Comparison of ENCODE assay signal across 19 cellular contexts in genomic region chr11:71458146-71459070, GRCh38. TPM values are rescaled to one million over a fixed set of nuclear protein-coding genes. Genes with fewer than 3 reads are reported as not detected.
DNase-seq lines count a peak whose midpoint lies in the region; ATAC-seq and TF ChIP-seq lines count a peak whose summit lies in the region.
"Had no signal": no experiment of that assay in that cellular context is flagged by ENCODE, and none has a peak within 500 bp of the region (broad histone marks: within the 10 kb centered on the region; RNA-seq: fewer than 3 reads in every experiment).

No MANE protein-coding gene starts in this region.

- H3K4me2 ChIP-seq in PC-3 (ENCODE audit: low read length) (no peak overlapping the region), trophoblast cell (ENCODE audit: low read length) (no peak overlapping the region)

- H2AFZ ChIP-seq in PC-3 (ENCODE audit: low read length) (no peak overlapping the region), trophoblast cell (ENCODE audit: insufficient read depth, low read length, poor library complexity) (no peak overlapping the region)
- H2AFZ ChIP-seq: GM23248 had no signal

- H3K23ac ChIP-seq in trophoblast cell (ENCODE audit: low read length): no peak overlapping the region

- no CpG with 5 or more reads among the region's 26 CpGs for WGBS in trophoblast cell (ENCODE audit: extremely low coverage, insufficient coverage, insufficient read length)
- 94 to 96% methylated on average over 21 to 24 of the region's 26 CpGs for WGBS in thyroid gland, 2 donors

- no peak overlapping the region for H3K14ac ChIP-seq in trophoblast cell (ENCODE audit: low read length)

- TF ChIP-seq POLR2A in thyroid gland (IDR thresholded peaks at IDR 0.05): no peak

- DNase-seq in Right ventricle myocardium superior (peak; percentile 13), left ventricle myocardium inferior (no peak), PC-3 (peak; percentile 18), foreskin fibroblast (peak; percentile 16 to 82), trophoblast cell (peak; percentile 91), thyroid gland (no peak), medulla oblongata (ENCODE audit: extremely low spot score) (no peak), GM13976 (ENCODE audit: low spot score) (no peak)
- DNase-seq: COR-L47, DMS153, GM23248, Kasumi-1, NCI-H1105, NCI-H1694, NCI-H510A treated with DMSO at 0.1 percent for 48 hours, SIG-M5 had no signal

- H3F3A ChIP-seq in PC-3 (ENCODE audit: low read length, unreplicated experiment): no peaks in the 10 kb centered on the region

- no peak overlapping the region for H4K91ac ChIP-seq in trophoblast cell (ENCODE audit: low read depth, low read length)

- TF ChIP-seq CTCF in left ventricle myocardium inferior (IDR thresholded peaks at IDR 0.05; ENCODE audit: borderline replicate concordance): no peak
- TF ChIP-seq CTCF in PC-3 (conservative IDR thresholded peaks at IDR 0.05; ENCODE audit: low read depth, low read length): no peak
- no peak for TF ChIP-seq CTCF in foreskin fibroblast (IDR thresholded peaks at IDR 0.05; ENCODE audit: low read depth, low read length)
- no peak for TF ChIP-seq CTCF in thyroid gland (IDR thresholded peaks at IDR 0.05)
- no peak for TF ChIP-seq CTCF in GM13976 (IDR thresholded peaks at IDR 0.05; ENCODE audit: borderline replicate concordance, control extremely low read depth, extremely low read depth, insufficient read depth, missing control alignments)

- H4K12ac ChIP-seq in trophoblast cell (ENCODE audit: low read depth, low read length): no peak overlapping the region

- no peaks in the 10 kb centered on the region for H4K20me1 ChIP-seq in PC-3 (ENCODE audit: low read length)

- no peak overlapping the region for H3K18ac ChIP-seq in trophoblast cell (ENCODE audit: low read length)

- H4K8ac ChIP-seq in trophoblast cell (ENCODE audit: low read depth, low read length): no peak overlapping the region

- H3K9me2 ChIP-seq in PC-3 (replicated peaks; ENCODE audit: low read length): no peaks in the 10 kb centered on the region

- BruUV-seq in PC-3 (replicated peaks; lab: Mats Ljungman, UMichigan): no TSS peak

- H3K9me3 ChIP-seq in left ventricle myocardium inferior (replicated peaks): no peaks in the 10 kb centered on the region
- H3K9me3 ChIP-seq in PC-3 (ENCODE audit: low read length): no peaks in the 10 kb centered on the region
- H3K9me3 ChIP-seq in trophoblast cell (ENCODE audit: insufficient read depth, low read depth, low read length): peaks cover 3% of the 10 kb centered on the region
- no peaks in the 10 kb centered on the region for H3K9me3 ChIP-seq in thyroid gland
- H3K9me3 ChIP-seq: Peyer's patch had no signal

- no peak overlapping the region for H2BK12ac ChIP-seq in trophoblast cell (ENCODE audit: low read length)

- no peak overlapping the region for H3K4ac ChIP-seq in trophoblast cell (ENCODE audit: low read depth, low read length)

- H3K27ac ChIP-seq in left ventricle myocardium inferior (replicated peaks): no peak overlapping the region
- H3K27ac ChIP-seq in PC-3 (ENCODE audit: low read length): no peak overlapping the region
- H3K27ac ChIP-seq in trophoblast cell (ENCODE audit: low read depth, low read length): no peak overlapping the region
- H3K27ac ChIP-seq in thyroid gland: no peak overlapping the region
- H3K27ac ChIP-seq: C4-2B, GM23248, Peyer's patch had no signal

- H3K4me3 ChIP-seq in left ventricle myocardium inferior (no peak overlapping the region), PC-3 (ENCODE audit: low read length) (no peak overlapping the region), foreskin fibroblast (ENCODE audit: low read depth in 1 of 2, low read length in 2 of 2) (no peak overlapping the region), trophoblast cell (ENCODE audit: low read depth, low read length) (no peak overlapping the region), thyroid gland (replicated peaks in 1 of 3) (no peak overlapping the region)
- H3K4me3 ChIP-seq: GM23248, Peyer's patch had no signal

- no peak overlapping the region for H2BK120ac ChIP-seq in trophoblast cell (ENCODE audit: insufficient read depth, low read length, poor library complexity)

- peaks cover 78% of the 10 kb centered on the region for H3K36me3 ChIP-seq in left ventricle myocardium inferior
- peaks cover 37% of the 10 kb centered on the region for H3K36me3 ChIP-seq in PC-3 (ENCODE audit: low read depth, low read length)
- peaks cover 40 to 43% of the 10 kb centered on the region in 2 experiments for H3K36me3 ChIP-seq in trophoblast cell (ENCODE audit: control insufficient read depth in 1 of 2, insufficient read depth in 2 of 2, low read length in 2 of 2)
- H3K36me3 ChIP-seq in thyroid gland: peaks cover 51 to 62% of the 10 kb centered on the region in 2 donors

- CTCF ChIA-PET in PC-3 (lab: Charles Lee): no interaction called here

- no peak overlapping the region for H2BK5ac ChIP-seq in trophoblast cell (ENCODE audit: low read depth, low read length, poor library complexity)

- POLR2A ChIA-PET in PC-3 (lab: Charles Lee; ENCODE audit: unreplicated experiment): no interaction called here

- intact Hi-C loops in Right ventricle myocardium superior (cut with DNase I) (no loop called here), left ventricle myocardium inferior (cut with micrococcal nuclease) (no loop called here), PC-3 (cut with micrococcal nuclease) (no loop called here), thyroid gland (cut with DNase I) (no loop called here)

- ATAC-seq in Right ventricle myocardium superior (ENCODE audit: poor library complexity) (no peak), PC-3 (peak; percentile 37)
- ATAC-seq: HCT116 had no signal

- H3K9ac ChIP-seq in PC-3 (ENCODE audit: low read length): no peak overlapping the region
- H3K9ac ChIP-seq in trophoblast cell (ENCODE audit: low read length): no peak overlapping the region
- H3K9ac ChIP-seq: GM23248 had no signal

- H3K27me3 ChIP-seq in left ventricle myocardium inferior (ENCODE audit: low read depth) (no peaks in the 10 kb centered on the region), PC-3 (ENCODE audit: low read length) (no peaks in the 10 kb centered on the region), trophoblast cell (ENCODE audit: insufficient read depth, low read length) (no peaks in the 10 kb centered on the region), thyroid gland (no peaks in the 10 kb centered on the region)
- H3K27me3 ChIP-seq: Peyer's patch had no signal

- peaks cover 2% of the 10 kb centered on the region for H3K79me1 ChIP-seq in trophoblast cell (ENCODE audit: low read length)

- H2AK5ac ChIP-seq in trophoblast cell (ENCODE audit: low read length): no peak overlapping the region

- H3K4me1 ChIP-seq in left ventricle myocardium inferior: peaks cover 14% of the 10 kb centered on the region
- 0 out of 2 replicates have a peak, but pooled peaks cover 4% of the 10 kb centered on the region for H3K4me1 ChIP-seq in PC-3 (ENCODE audit: insufficient read depth, low read length)
- H3K4me1 ChIP-seq in trophoblast cell (ENCODE audit: control insufficient read depth in 1 of 2, insufficient read depth in 2 of 2, low read length in 2 of 2): peaks cover 0 to 8% of the 10 kb centered on the region in 2 experiments
- H3K4me1 ChIP-seq in thyroid gland: peaks cover 10 to 12% of the 10 kb centered on the region in 2 donors

- H3K79me2 ChIP-seq in PC-3 (ENCODE audit: low read length) (peaks cover 13% of the 10 kb centered on the region), trophoblast cell (ENCODE audit: control insufficient read depth, insufficient read depth, low read length, poor library complexity) (peaks cover 3% of the 10 kb centered on the region)

- in situ Hi-C loops in GM13976 (cut with MboI; ENCODE audit: low sequenced_read_pairs, unreplicated experiment): no loop called here

RNA-seq across cellular contexts. Expression of gene NADSYN1, which starts 5.4 kb away (rescaled TPM):
- total RNA-seq in Right ventricle myocardium superior (18.5 TPM), left ventricle myocardium inferior (17.5 TPM), PC-3 (2014; rRNA removed) (64.8 and 70.7 TPM in 2 replicates), thyroid gland (100 to 1,000 TPM in 1 of 4 donors, 10 to 100 TPM in 3; 41.9 to 102 (median 54.7) TPM)
- 32.7 and 33.1 TPM in 2 replicates for polyA plus RNA-seq in trophoblast cell (2013)

RNA-seq across cellular contexts. Expression of gene DHCR7, which starts 10.2 kb away (rescaled TPM):
- total RNA-seq in Right ventricle myocardium superior: 48.5 TPM
- 39.1 TPM for total RNA-seq in left ventricle myocardium inferior
- 125 and 127 TPM in 2 replicates for total RNA-seq in PC-3 (2014; rRNA removed)
- polyA plus RNA-seq in trophoblast cell (2013): 282 and 291 TPM in 2 replicates
- 10 to 100 TPM in 3 of 4 donors, 1 to 10 TPM in 1; 8.3 to 32.0 (median 23.7) TPM for total RNA-seq in thyroid gland

Comparison
In these comparisons a context has a peak if more than half of its experiments do, and no peak if none do; other contexts are left out.
1. DNase-seq: peak in Right ventricle myocardium superior (single experiment), PC-3 (single experiment), foreskin fibroblast (2 of 2) and trophoblast cell (2 of 2); none in left ventricle myocardium inferior (single experiment), thyroid gland (0 of 2), medulla oblongata (single experiment) and GM13976 (single experiment).